Comparison of ENCODE assay signal across 18 cellular contexts in genomic region chr11:16397355-16397754, GRCh38. TPM values are rescaled to one million over a fixed set of nuclear protein-coding genes. Genes with fewer than 3 reads are reported as not detected.
DNase-seq lines count a peak whose midpoint lies in the region; ATAC-seq, FAIRE-seq and TF ChIP-seq lines count a peak whose summit lies in the region.
"Had no signal": no experiment of that assay in that cellular context is flagged by ENCODE, and none has a peak within 500 bp of the region (broad histone marks: within the 10 kb centered on the region; RNA-seq: fewer than 3 reads in every experiment).

No MANE protein-coding gene starts in this region.

- H3K27me3 Mint-ChIP-seq in Caco-2 (ENCODE audit: insufficient read depth, unreplicated experiment) = no peaks in the 10 kb centered on the region

- DNase-seq in Caco-2 = no peak
- no peak for DNase-seq in K562 (ENCODE audit: extremely low read depth in 1 of 4, low spot score in 3 of 4)
- DNase-seq in kidney glomerular epithelial cell (lab: John Stamatoyannopoulos, UW) = peak; percentile 48
- DNase-seq in renal cortical epithelial cell (ENCODE audit: low read depth) = peak; percentile 45
- no peak for DNase-seq in activated CD4-positive, alpha-beta T cell treated with anti-CD3 and anti-CD28 coated beads for 48 hours
- DNase-seq in NCI-H2171 (lab: John Stamatoyannopoulos, UW) = no peak
- DNase-seq in small intestine = no peak
- no peak for DNase-seq in ecto neural progenitor cell (ENCODE audit: low spot score)
- DNase-seq: GF-D8, MG63, NCI-H1092 treated with DMSO at 0.1 percent for 48 hours, NCI-H1694, NCI-H2107 had no signal

- peaks cover 27% of the 10 kb centered on the region for H3K4me1 Mint-ChIP-seq in Caco-2 (ENCODE audit: low read depth, unreplicated experiment)

- H3K36me3 ChIP-seq in Caco-2 (ENCODE audit: control insufficient read depth, insufficient read depth, low read length) (no peaks in the 10 kb centered on the region), K562 (ENCODE audit: control insufficient read depth, insufficient read depth, low read length) (no peaks in the 10 kb centered on the region), small intestine (ENCODE audit: control insufficient read depth in 2 of 2, insufficient read depth in 2 of 2, low read length in 2 of 2) (no peaks in the 10 kb centered on the region)
- H3K36me3 ChIP-seq: MG63 had no signal

- 54% methylated on average over 2 of the region's 2 CpGs for WGBS in K562 (ENCODE audit: insufficient coverage, low coverage, missing lambda C conversion rate)
- 14 to 45% (median 15%) methylated on average over 2 of the region's 2 CpGs for WGBS in small intestine, 3 donors

- no peaks in the 10 kb centered on the region for H3K79me2 ChIP-seq in K562 (ENCODE audit: control insufficient read depth, insufficient read depth, low read length)

- CTCF ChIA-PET in Caco-2 (lab: Charles Lee) = interaction anchor here (0.8 to 1.0 kb wide), 2 partner anchors 206 to 211 kb away, joined by 3 read pairs; no protein-coding TSS in a partner anchor
- CTCF ChIA-PET in K562 (lab: Yijun Ruan, JAX; ENCODE audit: low intra/inter-chr PET ratio) = no interaction called here

- no peak for TF ChIP-seq EP300 in K562 (IDR thresholded peaks at IDR 0.05; ENCODE audit: low read length)

- H3K4me2 ChIP-seq in K562 (ENCODE audit: insufficient read depth, low read length) = no peak overlapping the region
- H3K4me2 ChIP-seq: KMS-11 had no signal

- no peaks in the 10 kb centered on the region for H4K20me1 ChIP-seq in K562 (replicated peaks; ENCODE audit: control insufficient read depth, insufficient read depth, low read length)

- H3K36me3 Mint-ChIP-seq in Caco-2 (ENCODE audit: insufficient read depth, unreplicated experiment) = no peaks in the 10 kb centered on the region

- no peak overlapping the region for H3K9ac ChIP-seq in K562 (ENCODE audit: insufficient read depth in 1 of 2, low read depth in 2 of 2, low read length in 2 of 2)
- H3K9ac ChIP-seq: KMS-11 had no signal

- intact Hi-C loops in Caco-2 (cut with micrococcal nuclease; ENCODE audit: unreplicated experiment) = loop anchor here (2.0 kb wide), 1 partner anchor 207 kb away; no protein-coding TSS in a partner anchor
- intact Hi-C loops in K562 (cut with micrococcal nuclease) = no loop called here

- TF ChIP-seq POLR2A in K562 (conservative IDR thresholded peaks at IDR 0.05) = no peak

- ATAC-seq in K562 = no peak
- ATAC-seq: Right ventricle myocardium inferior had no signal

- H3K4me3 ChIP-seq in Caco-2 (ENCODE audit: low read depth, low read length) = peak overlapping the region; percentile 39
- no peak overlapping the region for H3K4me3 ChIP-seq in K562
- H3K4me3 ChIP-seq in small intestine (ENCODE audit: low read depth in 1 of 2, low read length in 2 of 2) = peak overlapping the region in 1 of 2 donors; percentile 26
- H3K4me3 ChIP-seq: MG63 had no signal

- POLR2A ChIA-PET in Caco-2 (lab: Charles Lee) (no interaction called here), K562 (lab: Yijun Ruan, JAX) (interaction anchor here (3.1 kb wide), 1 partner anchor 10 kb away, joined by 12 read pairs; no protein-coding TSS in a partner anchor)

- H3K27ac Mint-ChIP-seq in Caco-2 (ENCODE audit: unreplicated experiment) = peak overlapping the region; percentile 33

- H3K27ac ChIP-seq in K562 (ENCODE audit: extremely low read depth, low read depth, low read length) (peak overlapping the region; percentile 25; the same call in 1 of the 3 replicates), small intestine (ENCODE audit: low read depth in 1 of 2, low read length in 1 of 2) (no peak overlapping the region)
- H3K27ac ChIP-seq: KMS-11 had no signal

- FAIRE-seq in K562 (lab: Jason Lieb, UNC) (no peak), small intestine (lab: Jason Lieb, UNC) (no peak)
- FAIRE-seq: A204.1, D721Med, H1 had no signal

- BruUV-seq in Caco-2 (replicated peaks; lab: Mats Ljungman, UMichigan) = no TSS peak
- no TSS peak for BruUV-seq in K562 (replicated peaks; lab: Mats Ljungman, UMichigan)

- no peaks in the 10 kb centered on the region for H3K27me3 ChIP-seq in Caco-2 (replicated peaks; ENCODE audit: control insufficient read depth, insufficient read depth, low read length)
- H3K27me3 ChIP-seq in K562 (ENCODE audit: control insufficient read depth in 2 of 2, insufficient read depth in 2 of 2, low read length in 2 of 2) = no peaks in the 10 kb centered on the region
- no peaks in the 10 kb centered on the region for H3K27me3 ChIP-seq in small intestine (ENCODE audit: control insufficient read depth in 2 of 2, insufficient read depth in 2 of 2, low read length in 2 of 2)
- H3K27me3 ChIP-seq: MG63 had no signal

- TF ChIP-seq RAD21 in K562 (CRISPR knock-in tag; conservative IDR thresholded peaks at IDR 0.05 in 1 of 2, IDR thresholded peaks at IDR 0.05 in 1 of 2) = no peak

- H3K4me1 ChIP-seq in Caco-2 (peaks cover 36% of the 10 kb centered on the region), K562 (replicated peaks in 1 of 2; ENCODE audit: control insufficient read depth in 2 of 2, insufficient read depth in 2 of 2, low read length in 2 of 2) (peaks cover 0 to 20% of the 10 kb centered on the region in 2 experiments; a peak in 3 of 5 replicates), small intestine (ENCODE audit: control insufficient read depth in 2 of 2, insufficient read depth in 1 of 2, low read depth in 1 of 2, low read length in 1 of 2) (peaks cover 3 to 7% of the 10 kb centered on the region in 2 donors)

- H2AFZ ChIP-seq in K562 (ENCODE audit: low read depth, low read length) = no peak overlapping the region; the same call in 1 of the 2 replicates

- H3K9me3 ChIP-seq in Caco-2 = no peaks in the 10 kb centered on the region
- no peaks in the 10 kb centered on the region for H3K9me3 ChIP-seq in K562 (replicated peaks; ENCODE audit: control insufficient read depth, insufficient read depth, low read depth, low read length)
- H3K9me3 ChIP-seq in small intestine (ENCODE audit: control insufficient read depth, low read depth) = no peaks in the 10 kb centered on the region
- H3K9me3 ChIP-seq: MG63 had no signal

- H3K9me1 ChIP-seq in K562 (ENCODE audit: control insufficient read depth, insufficient read depth, low read length) = no peaks in the 10 kb centered on the region

- no peaks in the 10 kb centered on the region for H3K9me3 Mint-ChIP-seq in Caco-2 (ENCODE audit: unreplicated experiment)

- TF ChIP-seq CTCF in Caco-2 (IDR thresholded peaks at IDR 0.05; ENCODE audit: insufficient read depth in 1 of 2, low read depth in 1 of 2, low read length in 1 of 2, severe bottlenecking in 1 of 2, unreplicated experiment in 1 of 2) = no peak
- no peak for TF ChIP-seq CTCF in K562 (IDR thresholded peaks at IDR 0.05 in 2 of 3, conservative IDR thresholded peaks at IDR 0.05 in 1 of 3; ENCODE audit: insufficient read depth in 2 of 3, low read depth in 1 of 3, low read length in 3 of 3)

- peak overlapping the region; percentile 62 for H3K4me3 Mint-ChIP-seq in Caco-2 (ENCODE audit: unreplicated experiment)

- in situ Hi-C loops in K562 (cut with MboI) = no loop called here

TF ChIP-seq in K562, 482 proteins besides CTCF, POLR2A, EP300 and RAD21:
- no peak for TF ChIP-seq ETV6 (IDR thresholded peaks at IDR 0.05; ENCODE audit: borderline replicate concordance in 1 of 2, low read depth in 2 of 2, low read length in 1 of 2)
- no peak for TF ChIP-seq ETV6 (CRISPR knock-in tag; IDR thresholded peaks at IDR 0.05; ENCODE audit: borderline replicate concordance)
- TF ChIP-seq ZKSCAN8 (CRISPR knock-in tag; IDR thresholded peaks at IDR 0.05) = no peak

RNA-seq across cellular contexts. Expression of gene SOX6, which starts 41.0 kb away (rescaled TPM):
- total RNA-seq in Caco-2 (2022) = 10.8 and 24.0 TPM in 2 replicates
- 45.4 and 64.4 TPM in 2 replicates for total RNA-seq in K562 (2011; cell fraction: chromatin; rRNA removed; ENCODE audit: low replicate concordance)
- total RNA-seq in K562 (2011; cell fraction: nucleolus; rRNA removed) = 15.7 and 19.9 TPM in 2 replicates
- 22.9 and 27.9 TPM in 2 replicates for total RNA-seq in K562 (2011; cell fraction: nucleoplasm; rRNA removed)
- 5.7 and 8.0 TPM in 2 replicates for total RNA-seq in K562 (2014; rRNA removed)
- total RNA-seq in K562 (2014; rRNA removed; fragmentation: Illumina TruSeq; extraction: Trizol) = 8.7 and 9.1 TPM in 2 replicates
- total RNA-seq in K562 (2015; rRNA removed; fragmentation: Illumina TruSeq; extraction: Trizol) = 7.0 and 8.4 TPM in 2 replicates
- total RNA-seq in K562 (2021) = 8.0 and 9.4 TPM in 2 replicates
- polyA plus RNA-seq in K562 (2011; rRNA removed) = 3.4 and 3.7 TPM in 2 replicates
- polyA plus RNA-seq in K562 (2011; cell fraction: cytosol; rRNA removed) = 0.98 and 1.6 TPM in 2 replicates
- polyA plus RNA-seq in K562 (2011; cell fraction: nucleus; rRNA removed) = 6.2 and 7.1 TPM in 2 replicates
- polyA plus RNA-seq in K562 (2012) = 4.1 and 4.5 TPM in 2 replicates
- 5.5 and 7.8 TPM in 2 replicates for polyA plus RNA-seq in K562 (2014; fragmentation: Illumina TruSeq; extraction: Trizol)
- 1 to 10 TPM in 1 of 2 experiments, under 1 TPM in 1; 0.89 to 2.9 TPM for polyA plus RNA-seq in K562 (2014; fragmentation: Nextera tagmentation; extraction: Ambion mirVana)
- 3.4 and 4.7 TPM in 2 replicates for polyA plus RNA-seq in K562 (2014; rRNA removed)
- polyA minus RNA-seq in K562 (2011; rRNA and poly(A)+ RNA removed) = 26.2 and 35.6 TPM in 2 replicates
- 4.0 and 5.7 TPM in 2 replicates for polyA minus RNA-seq in K562 (2011; cell fraction: cytosol; rRNA and poly(A)+ RNA removed)
- 21.0 and 41.1 TPM in 2 replicates for polyA minus RNA-seq in K562 (2011; cell fraction: nucleus; rRNA and poly(A)+ RNA removed)
- 0.17 and 12.1 TPM in 2 replicates for total RNA-seq in renal cortical epithelial cell
- polyA plus RNA-seq in small intestine = 10 to 100 TPM in 1 of 3 donors, 1 to 10 TPM in 2; 4.6 to 10.3 (median 5.1) TPM
- total RNA-seq: H1 had no signal

Comparison
In these comparisons a context has a peak if more than half of its experiments do, and no peak if none do; other contexts are left out.
1. DNase-seq: peak in kidney glomerular epithelial cell (single experiment) and renal cortical epithelial cell (single experiment); none in Caco-2 (0 of 2), K562 (0 of 4), activated CD4-positive, alpha-beta T cell treated with anti-CD3 and anti-CD28 coated beads for 48 hours (single experiment), NCI-H2171 (single experiment), small intestine (single experiment) and ecto neural progenitor cell (single experiment).